ENCODE assay signal across 2 cellular contexts in the genomic region with DNA sequence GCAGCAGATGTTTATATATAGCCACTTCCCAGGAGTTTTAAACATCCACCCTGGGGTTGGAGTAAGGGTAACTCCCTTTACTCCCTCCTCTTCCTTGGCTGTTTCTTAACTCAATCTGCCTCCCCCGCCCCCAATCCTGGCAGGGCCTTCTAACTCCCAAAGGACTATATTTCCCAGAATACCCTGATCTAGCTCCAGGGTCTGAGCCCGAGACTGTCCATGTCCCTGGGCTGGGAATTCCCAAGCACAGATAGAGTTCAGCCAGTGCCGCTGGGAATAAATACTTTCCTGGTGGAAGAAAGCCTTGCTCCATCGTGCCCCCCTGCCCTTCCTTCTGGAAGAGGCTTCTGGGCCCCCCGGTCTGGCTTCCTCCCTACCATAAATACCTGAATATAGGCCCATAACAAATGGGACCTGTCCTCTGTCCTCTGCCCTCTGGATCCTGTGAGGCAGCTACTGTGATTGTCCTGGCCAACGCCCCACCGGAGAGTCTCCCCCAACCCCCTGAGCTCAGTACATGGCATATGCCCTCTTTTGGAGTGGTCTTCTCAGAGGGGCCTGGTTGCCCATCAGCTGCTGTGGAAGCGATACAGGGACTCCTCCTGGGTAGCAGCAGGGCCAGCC.
A peak's percentile ranks its signal among the peaks of the same experiment; 100 is the strongest.
TF ChIP-seq lines count a peak whose summit lies in the region.

No MANE protein-coding gene starts in this region.

TF ChIP-seq in IMR-90, 13 proteins besides CTCF, POLR2A, EP300 and RAD21:
- TF ChIP-seq USF2 (IDR thresholded peaks at IDR 0.05; ENCODE audit: low read depth, low read length) (no peak), RCOR1 (IDR thresholded peaks at IDR 0.05; ENCODE audit: insufficient replicate concordance, low read length) (no peak), BHLHE40 (IDR thresholded peaks at IDR 0.05; ENCODE audit: low read depth, low read length) (no peak), MAFK (IDR thresholded peaks at IDR 0.05; ENCODE audit: low read depth, low read length) (no peak), CHD1 (IDR thresholded peaks at IDR 0.05; ENCODE audit: low read depth, low read length) (no peak), FOS (IDR thresholded peaks at IDR 0.05; ENCODE audit: low read depth, low read length) (no peak), RFX5 (IDR thresholded peaks at IDR 0.05; ENCODE audit: low read depth, low read length) (no peak), MXI1 (IDR thresholded peaks at IDR 0.05; ENCODE audit: borderline replicate concordance, low read depth, low read length) (no peak), CEBPB (IDR thresholded peaks at IDR 0.05; ENCODE audit: low read depth, low read length) (no peak), NFE2L2 (IDR thresholded peaks at IDR 0.05; ENCODE audit: low read depth, low read length) (no peak), ELK1 (IDR thresholded peaks at IDR 0.05; ENCODE audit: borderline replicate concordance, low read depth, low read length) (no peak), SMC3 (IDR thresholded peaks at IDR 0.05; ENCODE audit: low read depth, low read length) (no peak), MAZ (IDR thresholded peaks at IDR 0.05; ENCODE audit: borderline replicate concordance, low read depth, low read length) (no peak)

TF ChIP-seq in H1, 55 proteins besides CTCF, POLR2A, EP300 and RAD21:
- TF ChIP-seq MAFK (IDR thresholded peaks at IDR 0.05; ENCODE audit: low read depth, low read length): no peak
- no peak for TF ChIP-seq TAF7 (optimal IDR thresholded peaks at IDR 0.05; ENCODE audit: borderline replicate concordance, low read depth, low read length)
- TF ChIP-seq SUZ12 (IDR thresholded peaks at IDR 0.05; ENCODE audit: low read length): no peak
- TF ChIP-seq, protein P1, sequence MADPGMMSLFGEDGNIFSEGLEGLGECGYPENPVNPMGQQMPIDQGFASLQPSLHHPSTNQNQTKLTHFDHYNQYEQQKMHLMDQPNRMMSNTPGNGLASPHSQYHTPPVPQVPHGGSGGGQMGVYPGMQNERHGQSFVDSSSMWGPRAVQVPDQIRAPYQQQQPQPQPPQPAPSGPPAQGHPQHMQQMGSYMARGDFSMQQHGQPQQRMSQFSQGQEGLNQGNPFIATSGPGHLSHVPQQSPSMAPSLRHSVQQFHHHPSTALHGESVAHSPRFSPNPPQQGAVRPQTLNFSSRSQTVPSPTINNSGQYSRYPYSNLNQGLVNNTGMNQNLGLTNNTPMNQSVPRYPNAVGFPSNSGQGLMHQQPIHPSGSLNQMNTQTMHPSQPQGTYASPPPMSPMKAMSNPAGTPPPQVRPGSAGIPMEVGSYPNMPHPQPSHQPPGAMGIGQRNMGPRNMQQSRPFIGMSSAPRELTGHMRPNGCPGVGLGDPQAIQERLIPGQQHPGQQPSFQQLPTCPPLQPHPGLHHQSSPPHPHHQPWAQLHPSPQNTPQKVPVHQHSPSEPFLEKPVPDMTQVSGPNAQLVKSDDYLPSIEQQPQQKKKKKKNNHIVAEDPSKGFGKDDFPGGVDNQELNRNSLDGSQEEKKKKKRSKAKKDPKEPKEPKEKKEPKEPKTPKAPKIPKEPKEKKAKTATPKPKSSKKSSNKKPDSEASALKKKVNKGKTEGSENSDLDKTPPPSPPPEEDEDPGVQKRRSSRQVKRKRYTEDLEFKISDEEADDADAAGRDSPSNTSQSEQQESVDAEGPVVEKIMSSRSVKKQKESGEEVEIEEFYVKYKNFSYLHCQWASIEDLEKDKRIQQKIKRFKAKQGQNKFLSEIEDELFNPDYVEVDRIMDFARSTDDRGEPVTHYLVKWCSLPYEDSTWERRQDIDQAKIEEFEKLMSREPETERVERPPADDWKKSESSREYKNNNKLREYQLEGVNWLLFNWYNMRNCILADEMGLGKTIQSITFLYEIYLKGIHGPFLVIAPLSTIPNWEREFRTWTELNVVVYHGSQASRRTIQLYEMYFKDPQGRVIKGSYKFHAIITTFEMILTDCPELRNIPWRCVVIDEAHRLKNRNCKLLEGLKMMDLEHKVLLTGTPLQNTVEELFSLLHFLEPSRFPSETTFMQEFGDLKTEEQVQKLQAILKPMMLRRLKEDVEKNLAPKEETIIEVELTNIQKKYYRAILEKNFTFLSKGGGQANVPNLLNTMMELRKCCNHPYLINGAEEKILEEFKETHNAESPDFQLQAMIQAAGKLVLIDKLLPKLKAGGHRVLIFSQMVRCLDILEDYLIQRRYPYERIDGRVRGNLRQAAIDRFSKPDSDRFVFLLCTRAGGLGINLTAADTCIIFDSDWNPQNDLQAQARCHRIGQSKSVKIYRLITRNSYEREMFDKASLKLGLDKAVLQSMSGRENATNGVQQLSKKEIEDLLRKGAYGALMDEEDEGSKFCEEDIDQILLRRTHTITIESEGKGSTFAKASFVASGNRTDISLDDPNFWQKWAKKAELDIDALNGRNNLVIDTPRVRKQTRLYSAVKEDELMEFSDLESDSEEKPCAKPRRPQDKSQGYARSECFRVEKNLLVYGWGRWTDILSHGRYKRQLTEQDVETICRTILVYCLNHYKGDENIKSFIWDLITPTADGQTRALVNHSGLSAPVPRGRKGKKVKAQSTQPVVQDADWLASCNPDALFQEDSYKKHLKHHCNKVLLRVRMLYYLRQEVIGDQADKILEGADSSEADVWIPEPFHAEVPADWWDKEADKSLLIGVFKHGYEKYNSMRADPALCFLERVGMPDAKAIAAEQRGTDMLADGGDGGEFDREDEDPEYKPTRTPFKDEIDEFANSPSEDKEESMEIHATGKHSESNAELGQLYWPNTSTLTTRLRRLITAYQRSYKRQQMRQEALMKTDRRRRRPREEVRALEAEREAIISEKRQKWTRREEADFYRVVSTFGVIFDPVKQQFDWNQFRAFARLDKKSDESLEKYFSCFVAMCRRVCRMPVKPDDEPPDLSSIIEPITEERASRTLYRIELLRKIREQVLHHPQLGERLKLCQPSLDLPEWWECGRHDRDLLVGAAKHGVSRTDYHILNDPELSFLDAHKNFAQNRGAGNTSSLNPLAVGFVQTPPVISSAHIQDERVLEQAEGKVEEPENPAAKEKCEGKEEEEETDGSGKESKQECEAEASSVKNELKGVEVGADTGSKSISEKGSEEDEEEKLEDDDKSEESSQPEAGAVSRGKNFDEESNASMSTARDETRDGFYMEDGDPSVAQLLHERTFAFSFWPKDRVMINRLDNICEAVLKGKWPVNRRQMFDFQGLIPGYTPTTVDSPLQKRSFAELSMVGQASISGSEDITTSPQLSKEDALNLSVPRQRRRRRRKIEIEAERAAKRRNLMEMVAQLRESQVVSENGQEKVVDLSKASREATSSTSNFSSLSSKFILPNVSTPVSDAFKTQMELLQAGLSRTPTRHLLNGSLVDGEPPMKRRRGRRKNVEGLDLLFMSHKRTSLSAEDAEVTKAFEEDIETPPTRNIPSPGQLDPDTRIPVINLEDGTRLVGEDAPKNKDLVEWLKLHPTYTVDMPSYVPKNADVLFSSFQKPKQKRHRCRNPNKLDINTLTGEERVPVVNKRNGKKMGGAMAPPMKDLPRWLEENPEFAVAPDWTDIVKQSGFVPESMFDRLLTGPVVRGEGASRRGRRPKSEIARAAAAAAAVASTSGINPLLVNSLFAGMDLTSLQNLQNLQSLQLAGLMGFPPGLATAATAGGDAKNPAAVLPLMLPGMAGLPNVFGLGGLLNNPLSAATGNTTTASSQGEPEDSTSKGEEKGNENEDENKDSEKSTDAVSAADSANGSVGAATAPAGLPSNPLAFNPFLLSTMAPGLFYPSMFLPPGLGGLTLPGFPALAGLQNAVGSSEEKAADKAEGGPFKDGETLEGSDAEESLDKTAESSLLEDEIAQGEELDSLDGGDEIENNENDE (IDR thresholded peaks at IDR 0.05; ENCODE audit: insufficient replicate concordance, low read length): peak; percentile 98
